Comparison of ENCODE assay signal across 8 cellular contexts in the genomic region with DNA sequence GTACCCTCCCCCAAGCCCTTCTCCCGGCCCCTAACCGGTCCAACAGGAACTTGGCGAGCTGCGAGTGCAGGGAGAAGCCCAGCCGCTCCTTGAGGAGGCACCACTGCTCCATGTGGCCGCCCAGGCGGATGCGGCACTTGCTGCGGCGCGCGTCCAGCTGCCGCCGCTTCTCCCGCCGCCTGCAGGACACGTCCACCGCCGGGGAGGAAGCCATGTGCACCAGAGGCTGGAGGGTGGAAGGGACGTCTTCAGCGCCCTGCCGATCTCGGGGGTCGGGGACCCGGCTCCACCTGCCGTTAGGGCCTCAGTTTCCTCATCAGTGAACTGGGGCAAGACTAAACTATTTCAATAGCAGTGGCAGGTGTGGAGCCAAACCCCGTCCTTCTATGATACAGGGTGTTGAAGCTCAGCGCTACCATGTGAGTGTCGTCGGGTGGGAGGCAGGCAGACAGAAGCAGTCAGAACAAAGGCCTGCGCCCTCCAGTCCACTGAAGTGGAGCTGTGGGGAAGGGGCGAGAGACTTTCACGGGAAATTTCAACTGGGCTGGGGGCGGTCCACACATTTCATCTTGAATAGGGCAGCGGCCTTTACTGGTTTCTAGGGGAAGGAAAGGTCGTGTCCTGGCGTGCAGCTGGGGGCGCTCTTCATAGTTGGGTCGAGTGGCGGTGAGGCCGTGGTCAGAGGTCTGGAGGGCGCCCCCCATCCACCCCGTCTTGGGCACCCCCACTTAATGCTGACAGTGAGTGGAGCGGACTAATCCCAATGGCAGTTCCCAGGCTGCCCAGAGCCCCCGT. TPM values are rescaled to one million over a fixed set of nuclear protein-coding genes. Genes with fewer than 3 reads are reported as not detected.
DNase-seq lines count a peak whose midpoint lies in the region; ATAC-seq and TF ChIP-seq lines count a peak whose summit lies in the region.

No MANE protein-coding gene starts in this region.

- H3K9me3 ChIP-seq in ES-I3 (ENCODE audit: control insufficient read depth, insufficient read depth, low read length) = no peaks in the 10 kb centered on the region
- H3K9me3 ChIP-seq in OCI-LY1 (ENCODE audit: low read length) = no peaks in the 10 kb centered on the region
- H3K9me3 ChIP-seq in adrenal gland (replicated peaks in 1 of 3) = no peaks in the 10 kb centered on the region

- WGBS in adrenal gland, 4 donors = 0 to 2% (median 1%) methylated on average over 11 to 45 of the region's 45 CpGs

- H3K27me3 ChIP-seq in OCI-LY1 (ENCODE audit: insufficient read depth, low read length) = no peaks in the 10 kb centered on the region
- H3K27me3 ChIP-seq in adrenal gland = no peaks in the 10 kb centered on the region
- no peaks in the 10 kb centered on the region for H3K27me3 ChIP-seq in rectal smooth muscle tissue (ENCODE audit: control insufficient read depth, insufficient read depth, low read length)

- H3K4me2 ChIP-seq in OCI-LY1 (ENCODE audit: low read length) = peak overlapping the region; percentile 95

- H3K36me3 ChIP-seq in ES-I3 (ENCODE audit: insufficient read depth, low read length) = no peaks in the 10 kb centered on the region; the same call in 1 of the 2 replicates
- H3K36me3 ChIP-seq in OCI-LY1 (ENCODE audit: insufficient read depth, low read length) = peaks cover 16% of the 10 kb centered on the region
- H3K36me3 ChIP-seq in adrenal gland (replicated peaks in 1 of 2) = peaks cover 0 to 9% of the 10 kb centered on the region in 2 donors
- peaks cover 6% of the 10 kb centered on the region for H3K36me3 ChIP-seq in rectal smooth muscle tissue (ENCODE audit: control insufficient read depth, insufficient read depth, low read length)

- H3K27ac ChIP-seq in OCI-LY1 (ENCODE audit: low read depth, low read length, poor library complexity, severe bottlenecking) (peak overlapping the region; percentile 70), adrenal gland (peak overlapping the region in 4 of 5 donors; percentile 90 to 94 (median 92)), rectal smooth muscle tissue (ENCODE audit: low read depth, low read length) (peak overlapping the region; percentile 91)

- H3K4me1 ChIP-seq in ES-I3 (ENCODE audit: insufficient read depth, low read length) (no peaks in the 10 kb centered on the region), OCI-LY1 (ENCODE audit: insufficient read depth, low read length, severe bottlenecking) (peaks cover 35% of the 10 kb centered on the region), adrenal gland (replicated peaks in 1 of 2) (peaks cover 15 to 17% of the 10 kb centered on the region in 2 donors), rectal smooth muscle tissue (ENCODE audit: control insufficient read depth, insufficient read depth, low read length) (peaks cover 9% of the 10 kb centered on the region)

- no peaks in the 10 kb centered on the region for H3K79me2 ChIP-seq in OCI-LY1 (ENCODE audit: insufficient read depth, low read length)

- DNase-seq in GM20000 (ENCODE audit: low spot score) = peak; percentile 87
- DNase-seq in adrenal gland = peak; percentile 68 to 85 (median 76)
- DNase-seq in hepatic stellate cell (ENCODE audit: low spot score) = peak; percentile 84
- no peak for DNase-seq in epidermal melanocyte (ENCODE audit: insufficient read length, low spot score)

- H3K9ac ChIP-seq in ES-I3 (ENCODE audit: low read depth, low read length) (peak overlapping the region; percentile 77), OCI-LY1 (ENCODE audit: low read length) (peak overlapping the region; percentile 89), rectal smooth muscle tissue (ENCODE audit: low read length) (peak overlapping the region; percentile 73)

- intact Hi-C loops in adrenal gland (cut with DNase I) = no loop called here

- ATAC-seq in HG03571 (IDR thresholded peaks at IDR 0.05; ENCODE audit: unreplicated experiment) = peak; percentile 30

- H4K20me1 ChIP-seq in OCI-LY1 (ENCODE audit: insufficient read depth, low read length) = no peaks in the 10 kb centered on the region

- H2AFZ ChIP-seq in OCI-LY1 (ENCODE audit: low read length) = no peak overlapping the region

- H3K9me2 ChIP-seq in OCI-LY1 (ENCODE audit: low read depth, low read length) = no peaks in the 10 kb centered on the region

- H3F3A ChIP-seq in OCI-LY1 (ENCODE audit: insufficient read depth, low read length) = no peaks in the 10 kb centered on the region

- no peak for TF ChIP-seq POLR2A in adrenal gland (IDR thresholded peaks at IDR 0.05)

- TF ChIP-seq CTCF in GM20000 (IDR thresholded peaks at IDR 0.05; ENCODE audit: extremely low read depth, missing control alignments) = peak; percentile 77
- peak; percentile 83 for TF ChIP-seq CTCF in OCI-LY1 (IDR thresholded peaks at IDR 0.05; ENCODE audit: low read length)
- TF ChIP-seq CTCF in adrenal gland (IDR thresholded peaks at IDR 0.05) = peak in 4 of 6 experiments; percentile 14 to 53 (median 42)

- H3K4me3 ChIP-seq in OCI-LY1 (ENCODE audit: low read depth, low read length, poor library complexity, severe bottlenecking) (peak overlapping the region; percentile 73), adrenal gland (peak overlapping the region in 2 of 4 donors; percentile 29 to 68), rectal smooth muscle tissue (ENCODE audit: low read length) (peak overlapping the region; percentile 92)

RNA-seq across cellular contexts. Expression of a gene that starts 0.6 kb away (rescaled TPM):
- 10 to 100 TPM; 11.5 to 70.2 (median 30.4) TPM for total RNA-seq in adrenal gland
- polyA plus RNA-seq in adrenal gland = 100 to 1,000 TPM in 2 of 3 donors, 10 to 100 TPM in 1; 10.3 to 366 (median 155) TPM

RNA-seq across cellular contexts. Expression of a gene that starts 20.3 kb away (rescaled TPM):
- 10 to 100 TPM; 22.2 to 47.5 (median 32.1) TPM for total RNA-seq in adrenal gland
- 10 to 100 TPM in 2 of 3 donors, 1 to 10 TPM in 1; 9.5 to 14.8 (median 12.5) TPM for polyA plus RNA-seq in adrenal gland

RNA-seq across cellular contexts. Expression of a gene that starts 32.6 kb away (rescaled TPM):
- total RNA-seq in adrenal gland = 10 to 100 TPM; 19.3 to 36.9 (median 26.5) TPM
- 10 to 100 TPM; 15.4 to 29.2 (median 16.9) TPM for polyA plus RNA-seq in adrenal gland

RNA-seq across cellular contexts. Expression of a gene that starts 47.7 kb away (rescaled TPM):
- total RNA-seq in adrenal gland = 1 to 10 TPM; 1.6 to 9.2 (median 4.2) TPM
- 1 to 10 TPM; 4.5 to 7.2 (median 7.2) TPM for polyA plus RNA-seq in adrenal gland
